Comparison of ENCODE assay signal across 19 cellular contexts in genomic region chr15:79053894-79054293, GRCh38. TPM values are rescaled to one million over a fixed set of nuclear protein-coding genes. Genes with fewer than 3 reads are reported as not detected.
DNase-seq lines count a peak whose midpoint lies in the region; ATAC-seq, FAIRE-seq and TF ChIP-seq lines count a peak whose summit lies in the region.
"Had no signal": no experiment of that assay in that cellular context is flagged by ENCODE, and none has a peak within 500 bp of the region (broad histone marks: within the 10 kb centered on the region; RNA-seq: fewer than 3 reads in every experiment).

No MANE protein-coding gene starts in this region.

- intact Hi-C loops in sciatic nerve (cut with DNase I) = no loop called here

- no peak for FAIRE-seq in RCC 7860 (lab: Jason Lieb, UNC)
- FAIRE-seq: A549, GM12878, GM19239 had no signal

- DNase-seq in cerebellum (ENCODE audit: low spot score) (peak; percentile 57), sciatic nerve (ENCODE audit: low spot score) (no peak), RCC 7860 (ENCODE audit: low spot score) (no peak), DMS153 (lab: John Stamatoyannopoulos, UW) (no peak), dedifferentiated amniotic fluid mesenchymal stem cell (ENCODE audit: extremely low spot score) (no peak)
- DNase-seq: 8988T; Calu3; CD4-positive, alpha-beta memory T cell; COR-L47; DND-41; GDM1; H9; HFFc6 had no signal

- H3K4me3 ChIP-seq in HEK293 (ENCODE audit: low read depth, low read length) = no peak overlapping the region
- H3K4me3 ChIP-seq: A549, GM12878, GM23338 had no signal

- ATAC-seq in sciatic nerve = peak; percentile 62
- ATAC-seq: A549, GM12878, GM23338, HCT116 had no signal

- no peaks in the 10 kb centered on the region for H3K4me1 ChIP-seq in HEK293 (ENCODE audit: control insufficient read depth, insufficient read depth, low read length)
- H3K4me1 ChIP-seq: A549 had no signal

- no peak for TF ChIP-seq CTCF in HEK293 (tag by site-specific recombination; IDR thresholded peaks at IDR 0.05)

- no peaks in the 10 kb centered on the region for H3K36me3 ChIP-seq in HEK293 (ENCODE audit: control insufficient read depth in 2 of 2, insufficient read depth in 1 of 2, low read length in 2 of 2)

- CTCF ChIA-PET in HEK293 (lab: Yijun Ruan, JAX) = interaction anchor here (1.6 kb wide), 1 partner anchor 25 kb away, joined by 3 read pairs; no protein-coding TSS in a partner anchor

- POLR2A ChIA-PET in HEK293 (lab: Yijun Ruan, JAX) = no interaction called here

- no peaks in the 10 kb centered on the region for H3K9me3 ChIP-seq in HEK293 (ENCODE audit: control insufficient read depth, insufficient read depth, low read depth, low read length)
- H3K9me3 ChIP-seq: A549 had no signal

- no peak overlapping the region for H3K27ac ChIP-seq in HEK293 (ENCODE audit: extremely low read depth, low read depth, low read length)
- H3K27ac ChIP-seq: A549 had no signal

TF ChIP-seq in HEK293, 187 proteins besides CTCF, POLR2A, EP300 and RAD21:
- TF ChIP-seq ZNF600 (tag by site-specific recombination; IDR thresholded peaks at IDR 0.05) (0 out of 2 replicates have a peak, but pooled peaks have one; percentile 28), KLF9 (tag by site-specific recombination; IDR thresholded peaks at IDR 0.05; ENCODE audit: low read depth) (no peak), ZNF174 (tag by site-specific recombination; IDR thresholded peaks at IDR 0.05) (no peak), ZBTB10 (tag by site-specific recombination; IDR thresholded peaks at IDR 0.05) (no peak)

RNA-seq across cellular contexts. Expression of gene RASGRF1, which starts 36.7 kb away (rescaled TPM):
- 16.9 TPM for total RNA-seq in cerebellum
- 3.0 TPM for total RNA-seq in sciatic nerve
- total RNA-seq: CD4-positive, alpha-beta memory T cell had no signal
